Comparison of ENCODE assay signal across 9 cellular contexts in genomic region chr11:96655474-96655873, GRCh38.
"Had no signal": no experiment of that assay in that cellular context is flagged by ENCODE, and none has a peak within 500 bp of the region (broad histone marks: within the 10 kb centered on the region; RNA-seq: fewer than 3 reads in every experiment).

No MANE protein-coding gene starts in this region.

- H2AFZ ChIP-seq: GM23338 had no signal

- H3K36me3 Mint-ChIP-seq: IgD-negative memory B cell had no signal

- H3K4me3 ChIP-seq: GM23338 had no signal

- H3K4me2 ChIP-seq: GM23338, KMS-11 had no signal

- ATAC-seq: GM23338, HepG2 had no signal

- DNase-seq: H9, HCEC 1CT, Karpas-422, KBM-7 had no signal

- H3K4me3 Mint-ChIP-seq: GM23338, H9, IgD-negative memory B cell had no signal

- H3K9ac ChIP-seq: KMS-11 had no signal

- H3K27ac ChIP-seq: HL-60, KMS-11 had no signal

- H3K4me1 Mint-ChIP-seq: GM23338, H9, IgD-negative memory B cell had no signal

- H3K27ac Mint-ChIP-seq: GM23338, H9, IgD-negative memory B cell had no signal

- H3K27me3 Mint-ChIP-seq: IgD-negative memory B cell had no signal

- H3K9me3 Mint-ChIP-seq: GM23338, H9 had no signal
